In the genomic region with DNA sequence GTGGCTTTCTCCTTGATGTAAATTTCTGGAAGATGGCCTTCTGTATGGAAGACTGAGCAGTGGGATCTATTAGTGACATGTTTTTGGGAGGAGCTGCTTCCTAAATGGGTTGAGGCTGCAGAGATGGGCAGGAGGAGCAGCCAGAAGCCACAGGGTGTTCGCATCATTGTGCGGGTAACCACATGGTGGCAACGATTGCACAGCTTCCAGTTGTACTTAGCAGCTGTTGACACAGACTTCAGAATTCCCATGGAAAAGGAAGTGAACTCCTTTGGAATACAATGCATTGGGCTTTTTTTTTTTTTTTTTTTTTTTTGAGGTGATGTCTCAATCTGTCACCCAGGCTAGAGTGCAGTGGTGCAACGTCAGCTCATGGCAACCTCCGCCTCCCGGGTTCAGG, we compare ENCODE assay signal across 8 cellular contexts.
DNase-seq lines count a peak whose midpoint lies in the region; ATAC-seq and TF ChIP-seq lines count a peak whose summit lies in the region.

No MANE protein-coding gene starts in this region.

- peaks cover 14% of the 10 kb centered on the region for H3K4me1 ChIP-seq in neural progenitor cell

- H3K36me3 ChIP-seq in neural progenitor cell, result no peaks in the 10 kb centered on the region

- H3K79me2 ChIP-seq in neural progenitor cell (ENCODE audit: low read depth), result no peaks in the 10 kb centered on the region

- no peak overlapping the region for H3K4me2 ChIP-seq in neural progenitor cell

- TF ChIP-seq CTCF in dorsolateral prefrontal cortex (IDR thresholded peaks at IDR 0.05 in 54 of 56, conservative IDR thresholded peaks at IDR 0.05 in 2 of 56; ENCODE audit: low read depth in 1 of 56, partially characterized antibody in 56 of 56) (peak in 48 of 56 donors; percentile 19 to 60 (median 38)), neural progenitor cell (IDR thresholded peaks at IDR 0.05) (peak; percentile 52), GM20000 (IDR thresholded peaks at IDR 0.05; ENCODE audit: extremely low read depth, missing control alignments) (no peak)

- H3K27ac ChIP-seq in dorsolateral prefrontal cortex (peak overlapping the region in 8 of 59 donors; percentile 11 to 66 (median 40)), neural progenitor cell (no peak overlapping the region)

- H3K27ac Mint-ChIP-seq in neural progenitor cell, result no peak overlapping the region
- no peak overlapping the region for H3K27ac Mint-ChIP-seq in activated T-helper 17 cell treated with anti-CD3 and anti-CD28 coated beads, Interleukin-2, amount 50 U/mL, for 72 hours

- H3K4me3 ChIP-seq in dorsolateral prefrontal cortex (no peak overlapping the region), neural progenitor cell (no peak overlapping the region)

- no peaks in the 10 kb centered on the region for H3K9me3 Mint-ChIP-seq in neural progenitor cell
- no peaks in the 10 kb centered on the region for H3K9me3 Mint-ChIP-seq in activated T-helper 17 cell treated with anti-CD3 and anti-CD28 coated beads, Interleukin-2, amount 50 U/mL, for 72 hours

- H3K9ac ChIP-seq in neural progenitor cell, result no peak overlapping the region

- intact Hi-C loops in dorsolateral prefrontal cortex (cut with DNase I), result loop anchor here in 1 of 2 donors (5.0 kb wide), 1 partner anchor 296 kb away; a partner anchor contains a TSS

- no peak overlapping the region for H3K4me3 Mint-ChIP-seq in neural progenitor cell
- no peak overlapping the region for H3K4me3 Mint-ChIP-seq in activated T-helper 17 cell treated with anti-CD3 and anti-CD28 coated beads, Interleukin-2, amount 50 U/mL, for 72 hours

- peaks cover 15% of the 10 kb centered on the region for H3K4me1 Mint-ChIP-seq in neural progenitor cell
- peaks cover 10% of the 10 kb centered on the region for H3K4me1 Mint-ChIP-seq in activated T-helper 17 cell treated with anti-CD3 and anti-CD28 coated beads, Interleukin-2, amount 50 U/mL, for 72 hours

- H2AFZ ChIP-seq in neural progenitor cell (replicated peaks), result no peak overlapping the region

- peak; percentile 60 for DNase-seq in GM03348 (ENCODE audit: low spot score)
- DNase-seq in NCI-H2171 (lab: John Stamatoyannopoulos, UW), result peak; percentile 72
- DNase-seq in dorsolateral prefrontal cortex, result peak in 5 of 10 donors; percentile 35 to 60 (median 53)
- peak; percentile 69 for DNase-seq in neural progenitor cell (ENCODE audit: low spot score)
- no peak for DNase-seq in GM20000 (ENCODE audit: low spot score)

- no peaks in the 10 kb centered on the region for H4K20me1 ChIP-seq in neural progenitor cell (ENCODE audit: low read depth)

- H3K36me3 Mint-ChIP-seq in neural progenitor cell, result no peaks in the 10 kb centered on the region
- no peaks in the 10 kb centered on the region for H3K36me3 Mint-ChIP-seq in activated T-helper 17 cell treated with anti-CD3 and anti-CD28 coated beads, Interleukin-2, amount 50 U/mL, for 72 hours (ENCODE audit: low read depth)

- no peaks in the 10 kb centered on the region for H3F3A ChIP-seq in neural progenitor cell (ENCODE audit: low read depth)

- ATAC-seq in GM18867 (IDR thresholded peaks at IDR 0.05; ENCODE audit: unreplicated experiment) (no peak), HG03045 (IDR thresholded peaks at IDR 0.05; ENCODE audit: unreplicated experiment) (no peak)
- no peak for ATAC-seq in activated T-helper 17 cell treated with anti-CD3 and anti-CD28 coated beads, Interleukin-2, amount 50 U/mL, for 72 hours (replicated peaks)

- no peaks in the 10 kb centered on the region for H3K9me3 ChIP-seq in neural progenitor cell (ENCODE audit: low read depth)

- H3K27me3 ChIP-seq in dorsolateral prefrontal cortex, result no peaks in the 10 kb centered on the region
- no peaks in the 10 kb centered on the region for H3K27me3 ChIP-seq in neural progenitor cell

- H3K27me3 Mint-ChIP-seq in neural progenitor cell (ENCODE audit: insufficient read depth, low read depth), result peaks cover 9% of the 10 kb centered on the region
- H3K27me3 Mint-ChIP-seq in activated T-helper 17 cell treated with anti-CD3 and anti-CD28 coated beads, Interleukin-2, amount 50 U/mL, for 72 hours, result no peaks in the 10 kb centered on the region
